In genomic region chr11:12110714-12111481, GRCh38 we compare ENCODE assay signal across 8 cellular contexts. TPM values are rescaled to one million over a fixed set of nuclear protein-coding genes. Genes with fewer than 3 reads are reported as not detected.
DNase-seq lines count a peak whose midpoint lies in the region; ATAC-seq lines count a peak whose summit lies in the region.

No MANE protein-coding gene starts in this region.

- H3K27ac ChIP-seq in CD8-positive, alpha-beta memory T cell (ENCODE audit: low read depth, low read length): peak overlapping the region; percentile 16
- H3K27ac ChIP-seq in substantia nigra (ENCODE audit: low read depth, low read length, poor library complexity, severe bottlenecking): peak overlapping the region; percentile 58

- H3K27ac Mint-ChIP-seq in CD8-positive, alpha-beta memory T cell: peak overlapping the region in 3 of 8 donors; percentile 9 to 72 (median 58)
- H3K27ac Mint-ChIP-seq in dendritic cell treated with granulocyte-macrophage colony-stimulating factor and Interleukin-4, amounts not matched to agents 40 ng/mL and 50 ng/mL, for 4 days: peak overlapping the region; percentile 80

- H3K4me3 Mint-ChIP-seq in CD8-positive, alpha-beta memory T cell: peak overlapping the region; percentile 75 to 93 (median 80)
- H3K4me3 Mint-ChIP-seq in dendritic cell treated with granulocyte-macrophage colony-stimulating factor and Interleukin-4, amounts not matched to agents 40 ng/mL and 50 ng/mL, for 4 days: peak overlapping the region; percentile 89

- ATAC-seq in GM19324 (IDR thresholded peaks at IDR 0.05; ENCODE audit: low FRiP score, unreplicated experiment) (peak; percentile 24), HG03175 (IDR thresholded peaks at IDR 0.05; ENCODE audit: unreplicated experiment) (peak; percentile 49)

- DNase-seq in CD8-positive, alpha-beta memory T cell: peak in 4 of 5 donors; percentile 15 to 64 (median 24)
- peak in 3 of 5 experiments; percentile 8 to 70 (median 14) for DNase-seq in T-helper 2 cell
- peak; percentile 39 to 41 for DNase-seq in lung microvascular endothelial cell (ENCODE audit: low read depth in 2 of 2)
- peak in 9 of 49 donors; percentile 41 to 83 (median 50) for DNase-seq in substantia nigra (lab: John Stamatoyannopoulos, UW)
- DNase-seq in NCI-H1436 (lab: John Stamatoyannopoulos, UW): no peak

- peaks cover 20 to 47% (median 40%) of the 10 kb centered on the region in 3 donors for H3K4me1 Mint-ChIP-seq in CD8-positive, alpha-beta memory T cell
- H3K4me1 Mint-ChIP-seq in dendritic cell treated with granulocyte-macrophage colony-stimulating factor and Interleukin-4, amounts not matched to agents 40 ng/mL and 50 ng/mL, for 4 days (ENCODE audit: low read depth): peaks cover 55% of the 10 kb centered on the region

- CTCF ChIA-PET in CD8-positive, alpha-beta memory T cell (lab: Charles Lee): interaction anchor here (1.5 to 3.6 kb wide), 2 partner anchors 49 to 126 kb away, joined by 3 to 13 read pairs; no protein-coding TSS in a partner anchor

- peaks cover 17% of the 10 kb centered on the region for H3K4me1 ChIP-seq in CD8-positive, alpha-beta memory T cell (ENCODE audit: insufficient read depth, low read length)

- no peaks in the 10 kb centered on the region for H3K9me3 Mint-ChIP-seq in CD8-positive, alpha-beta memory T cell
- no peaks in the 10 kb centered on the region for H3K9me3 Mint-ChIP-seq in dendritic cell treated with granulocyte-macrophage colony-stimulating factor and Interleukin-4, amounts not matched to agents 40 ng/mL and 50 ng/mL, for 4 days

- H3K27me3 ChIP-seq in CD8-positive, alpha-beta memory T cell (ENCODE audit: insufficient read depth, low read length, poor library complexity, severe bottlenecking): no peaks in the 10 kb centered on the region

- H3K36me3 ChIP-seq in CD8-positive, alpha-beta memory T cell (ENCODE audit: insufficient read depth, low read length): no peaks in the 10 kb centered on the region

- H3K27me3 Mint-ChIP-seq in CD8-positive, alpha-beta memory T cell: no peaks in the 10 kb centered on the region
- no peaks in the 10 kb centered on the region for H3K27me3 Mint-ChIP-seq in dendritic cell treated with granulocyte-macrophage colony-stimulating factor and Interleukin-4, amounts not matched to agents 40 ng/mL and 50 ng/mL, for 4 days

- intact Hi-C loops in dendritic cell treated with granulocyte-macrophage colony-stimulating factor and Interleukin-4, amounts not matched to agents 40 ng/mL and 50 ng/mL, for 4 days (cut with micrococcal nuclease): loop anchor here (10.0 kb wide), 1 partner anchor 124 kb away; no protein-coding TSS in a partner anchor

- H3K4me3 ChIP-seq in CD8-positive, alpha-beta memory T cell (ENCODE audit: low read length): peak overlapping the region; percentile 47

- H3K36me3 Mint-ChIP-seq in CD8-positive, alpha-beta memory T cell: peaks cover 0 to 2% (median 0%) of the 10 kb centered on the region in 3 donors
- peaks cover 7% of the 10 kb centered on the region for H3K36me3 Mint-ChIP-seq in dendritic cell treated with granulocyte-macrophage colony-stimulating factor and Interleukin-4, amounts not matched to agents 40 ng/mL and 50 ng/mL, for 4 days (ENCODE audit: low read depth)

- H3K9me3 ChIP-seq in CD8-positive, alpha-beta memory T cell (ENCODE audit: low read length): no peaks in the 10 kb centered on the region

- POLR2A ChIA-PET in CD8-positive, alpha-beta memory T cell (lab: Charles Lee): interaction anchor here (0.6 to 0.7 kb wide), 2 partner anchors 41 to 114 kb away, joined by 3 to 7 read pairs; no protein-coding TSS in a partner anchor

RNA-seq across cellular contexts. Expression of gene MICAL2, which starts 0.5 kb away (rescaled TPM):
- total RNA-seq in CD8-positive, alpha-beta memory T cell: 100 to 1,000 TPM; 146 to 147 TPM
- 32.4 TPM for polyA plus RNA-seq in CD8-positive, alpha-beta memory T cell
- total RNA-seq in lung microvascular endothelial cell: 98.7 and 140 TPM in 2 replicates
